Comparison of ENCODE assay signal across 8 cellular contexts in genomic region chr19:40416918-40417713, GRCh38. TPM values are rescaled to one million over a fixed set of nuclear protein-coding genes. Genes with fewer than 3 reads are reported as not detected.
DNase-seq lines count a peak whose midpoint lies in the region; TF ChIP-seq lines count a peak whose summit lies in the region.

No MANE protein-coding gene starts in this region.

- TF ChIP-seq CTCF in GM10266 (IDR thresholded peaks at IDR 0.05; ENCODE audit: control insufficient read depth, insufficient read depth, low read depth, missing control alignments): no peak
- TF ChIP-seq CTCF in RWPE1 (conservative IDR thresholded peaks at IDR 0.05; ENCODE audit: low read depth): no peak
- no peak for TF ChIP-seq CTCF in esophagus muscularis mucosa (IDR thresholded peaks at IDR 0.05)

- peaks cover 1% of the 10 kb centered on the region for H3K79me2 ChIP-seq in trophoblast cell (ENCODE audit: control insufficient read depth, insufficient read depth, low read length, poor library complexity)

- DNase-seq in GM10266 (ENCODE audit: extremely low spot score) (peak; percentile 53), RWPE1 (ENCODE audit: low spot score) (no peak), esophagus muscularis mucosa (ENCODE audit: extremely low spot score) (no peak), trophoblast cell (peak in 1 of 2 donors; percentile 18), NCI-H774 (lab: John Stamatoyannopoulos, UW) (no peak), NCI-H2171 treated with DMSO at 0.1 percent for 48 hours (lab: John Stamatoyannopoulos, UW) (no peak), HAP-1 (ENCODE audit: low spot score in 2 of 2) (no peak)
- no peak for DNase-seq in activated naive CD4-positive, alpha-beta T cell (lab: John Stamatoyannopoulos, UW)

- peak overlapping the region; percentile 50 for H4K8ac ChIP-seq in trophoblast cell (ENCODE audit: low read depth, low read length)

- H3K79me1 ChIP-seq in trophoblast cell (ENCODE audit: low read length): peaks cover 13% of the 10 kb centered on the region

- peak overlapping the region; percentile 20 for H4K91ac ChIP-seq in trophoblast cell (ENCODE audit: low read depth, low read length)

- H3K4me1 ChIP-seq in esophagus muscularis mucosa (peaks cover 42 to 55% (median 48%) of the 10 kb centered on the region in 4 donors), trophoblast cell (ENCODE audit: control insufficient read depth in 1 of 2, insufficient read depth in 2 of 2, low read length in 2 of 2) (peaks cover 8 to 10% of the 10 kb centered on the region in 2 experiments), HAP-1 (peaks cover 4% of the 10 kb centered on the region)

- no peaks in the 10 kb centered on the region for H3K27me3 ChIP-seq in esophagus muscularis mucosa
- no peaks in the 10 kb centered on the region for H3K27me3 ChIP-seq in trophoblast cell (ENCODE audit: insufficient read depth, low read length)
- no peaks in the 10 kb centered on the region for H3K27me3 ChIP-seq in HAP-1 (ENCODE audit: low read depth)

- peak overlapping the region; percentile 17 for H2AFZ ChIP-seq in trophoblast cell (ENCODE audit: insufficient read depth, low read length, poor library complexity)

- POLR2A ChIA-PET in RWPE1 (lab: Yijun Ruan, JAX; ENCODE audit: low non-redundant PET): no interaction called here

- H3K23ac ChIP-seq in trophoblast cell (ENCODE audit: low read length): no peak overlapping the region

- H3K4ac ChIP-seq in trophoblast cell (ENCODE audit: low read depth, low read length): peak overlapping the region; percentile 6

- peaks cover 0 to 4% (median under 1%) of the 10 kb centered on the region in 4 donors for H3K36me3 ChIP-seq in esophagus muscularis mucosa
- H3K36me3 ChIP-seq in trophoblast cell (ENCODE audit: control insufficient read depth in 1 of 2, insufficient read depth in 2 of 2, low read length in 2 of 2): no peaks in the 10 kb centered on the region
- no peaks in the 10 kb centered on the region for H3K36me3 ChIP-seq in HAP-1 (replicated peaks)

- peak overlapping the region; percentile 63 for H2BK12ac ChIP-seq in trophoblast cell (ENCODE audit: low read length)

- no peak overlapping the region for H3K4me2 ChIP-seq in trophoblast cell (ENCODE audit: low read length)

- H3K4me3 ChIP-seq in esophagus muscularis mucosa (no peak overlapping the region), trophoblast cell (ENCODE audit: low read depth, low read length) (no peak overlapping the region), HAP-1 (no peak overlapping the region)

- peak overlapping the region; percentile 30 for H3K18ac ChIP-seq in trophoblast cell (ENCODE audit: low read length)

- WGBS in esophagus muscularis mucosa: 56% methylated on average over 13 of the region's 16 CpGs
- no CpG with 5 or more reads among the region's 16 CpGs for WGBS in trophoblast cell (ENCODE audit: extremely low coverage, insufficient coverage, insufficient read length)

- H3K9me3 ChIP-seq in esophagus muscularis mucosa (no peaks in the 10 kb centered on the region), trophoblast cell (ENCODE audit: insufficient read depth, low read depth, low read length) (peaks cover under 1% of the 10 kb centered on the region), HAP-1 (no peaks in the 10 kb centered on the region)

- no peak overlapping the region for H2BK120ac ChIP-seq in trophoblast cell (ENCODE audit: insufficient read depth, low read length, poor library complexity)

- no peak overlapping the region for H3K9ac ChIP-seq in trophoblast cell (ENCODE audit: low read length)

- TF ChIP-seq POLR2A in esophagus muscularis mucosa (IDR thresholded peaks at IDR 0.05; ENCODE audit: low read depth): no peak

- in situ Hi-C loops in HAP-1 (cut with MboI; ENCODE audit: low sequenced_read_pairs): no loop called here

- H4K12ac ChIP-seq in trophoblast cell (ENCODE audit: low read depth, low read length): peak overlapping the region; percentile 52

- peak overlapping the region; percentile 57 for H3K14ac ChIP-seq in trophoblast cell (ENCODE audit: low read length)

- TF ChIP-seq EP300 in esophagus muscularis mucosa (IDR thresholded peaks at IDR 0.05): no peak

- H3K27ac ChIP-seq in RWPE1: peak overlapping the region; percentile 58
- peak overlapping the region; percentile 64 to 71 (median 70) for H3K27ac ChIP-seq in esophagus muscularis mucosa (replicated peaks in 1 of 4)
- H3K27ac ChIP-seq in trophoblast cell (ENCODE audit: low read depth, low read length): no peak overlapping the region

- intact Hi-C loops in esophagus muscularis mucosa (cut with DNase I): no loop called here

- CTCF ChIA-PET in RWPE1 (lab: Yijun Ruan, JAX): no interaction called here

- peak overlapping the region; percentile 47 for H2BK5ac ChIP-seq in trophoblast cell (ENCODE audit: low read depth, low read length, poor library complexity)

- H2AK5ac ChIP-seq in trophoblast cell (ENCODE audit: low read length): peak overlapping the region; percentile 67

RNA-seq across cellular contexts. Expression of gene PRX, which starts 3.9 kb away (rescaled TPM):
- total RNA-seq in esophagus muscularis mucosa: 10 to 100 TPM in 2 of 4 donors, 1 to 10 TPM in 2; 5.8 to 12.4 (median 8.8) TPM
- polyA plus RNA-seq in trophoblast cell (2013): 1.9 and 2.0 TPM in 2 replicates

RNA-seq across cellular contexts. Expression of gene SERTAD1, which starts 8.7 kb away (rescaled TPM):
- 10 to 100 TPM; 13.7 to 73.1 (median 22.5) TPM for total RNA-seq in esophagus muscularis mucosa
- 9.6 and 10.1 TPM in 2 replicates for polyA plus RNA-seq in trophoblast cell (2013)

RNA-seq across cellular contexts. Expression of gene SERTAD3, which starts 27.0 kb away (rescaled TPM):
- 10 to 100 TPM; 18.3 to 47.2 (median 37.8) TPM for total RNA-seq in esophagus muscularis mucosa
- 30.6 and 31.9 TPM in 2 replicates for polyA plus RNA-seq in trophoblast cell (2013)

RNA-seq across cellular contexts. Expression of gene HIPK4, which starts 27.1 kb away (rescaled TPM):
- total RNA-seq in esophagus muscularis mucosa: under 1 TPM; under 0.01 to 0.63 (median 0.42) TPM
- 0.08 and 0.12 TPM in 2 replicates for polyA plus RNA-seq in trophoblast cell (2013)

RNA-seq across cellular contexts. Expression of gene BLVRB, which starts 48.4 kb away (rescaled TPM):
- 100 to 1,000 TPM; 159 to 223 (median 194) TPM for total RNA-seq in esophagus muscularis mucosa
- 69.2 and 70.1 TPM in 2 replicates for polyA plus RNA-seq in trophoblast cell (2013)
